Comparison of ENCODE assay signal across 8 cellular contexts in the genomic region with DNA sequence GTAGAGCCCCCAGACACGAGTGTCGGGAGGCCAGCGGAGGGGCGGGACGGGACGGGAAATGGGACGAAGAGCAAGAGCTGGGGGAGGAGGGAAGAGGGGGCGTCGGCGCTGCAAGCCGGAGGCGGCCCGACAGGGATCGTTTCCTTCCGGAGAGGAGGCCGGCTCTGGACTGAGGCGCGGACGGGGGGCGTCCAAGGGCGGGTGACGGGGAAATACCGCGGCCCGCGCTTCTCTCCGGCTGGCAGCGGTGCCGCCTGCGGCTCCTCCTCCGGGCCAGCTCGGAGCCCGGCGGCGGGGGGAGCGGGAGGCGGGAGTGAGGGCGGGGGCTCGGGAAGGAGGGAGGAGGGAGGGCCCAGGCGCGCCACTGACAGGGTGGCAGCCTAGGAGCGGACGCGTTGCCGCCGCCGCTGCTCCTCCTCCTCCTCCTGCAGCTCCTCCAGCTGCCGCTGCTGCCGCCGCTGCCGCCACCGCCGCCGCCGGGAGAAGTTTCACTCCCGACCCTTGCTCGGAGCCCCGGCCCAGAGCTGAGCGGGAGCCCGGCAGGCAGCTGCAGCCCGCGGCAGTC. TPM values are rescaled to one million over a fixed set of nuclear protein-coding genes. Genes with fewer than 3 reads are reported as not detected.
A peak's percentile ranks its signal among the peaks of the same experiment; 100 is the strongest.
DNase-seq lines count a peak whose midpoint lies in the region; ATAC-seq, FAIRE-seq and TF ChIP-seq lines count a peak whose summit lies in the region.

A gene (plus strand): TSS at position 364 of the 565 bp plus-strand sequence.

- no peaks in the 10 kb centered on the region for H3K36me3 ChIP-seq in thymus (ENCODE audit: control insufficient read depth, insufficient read depth)

- no peaks in the 10 kb centered on the region for H3K9me3 ChIP-seq in thymus (ENCODE audit: control insufficient read depth)

- in situ Hi-C loops in ACHN (cut with HindIII; ENCODE audit: low pct_ligation_motif_present, low pct_unique_long_range_greater_than_20kb, low sequenced_read_pairs): no loop called here

- H3K27ac Mint-ChIP-seq in activated naive CD4-positive, alpha-beta T cell treated with anti-CD3 and anti-CD28 coated beads for 36 hours: no peak within 1 kb of the TSS
- peak within 1 kb of the TSS in 1 of 2 donors; percentile 52 for H3K27ac Mint-ChIP-seq in natural killer cell

- no peak for TF ChIP-seq CTCF in natural killer cell (IDR thresholded peaks at IDR 0.05)

- H3K4me1 ChIP-seq in thymus (ENCODE audit: control insufficient read depth, insufficient read depth, low read length): no peaks in the 10 kb centered on the region

- no peak for FAIRE-seq in frontal cortex (lab: Jason Lieb, UNC)

- H3K4me3 ChIP-seq in thymus (ENCODE audit: low read length): peak within 1 kb of the TSS; percentile 51

- peak within 1 kb of the TSS; percentile 68 for H3K4me3 Mint-ChIP-seq in activated naive CD4-positive, alpha-beta T cell treated with anti-CD3 and anti-CD28 coated beads for 36 hours
- peak within 1 kb of the TSS; percentile 81 for H3K4me3 Mint-ChIP-seq in natural killer cell

- H3K27me3 ChIP-seq in thymus (ENCODE audit: control insufficient read depth, insufficient read depth): peaks cover 37% of the 10 kb centered on the region

- peaks cover 41% of the 10 kb centered on the region for H3K27me3 Mint-ChIP-seq in activated naive CD4-positive, alpha-beta T cell treated with anti-CD3 and anti-CD28 coated beads for 36 hours (ENCODE audit: low read depth)
- H3K27me3 Mint-ChIP-seq in natural killer cell (ENCODE audit: low read depth in 2 of 2): peaks cover 29 to 50% of the 10 kb centered on the region in 2 donors

- ATAC-seq in GM18508 (IDR thresholded peaks at IDR 0.05; ENCODE audit: insufficient read depth, unreplicated experiment) (peak; percentile 39), HG02981 (IDR thresholded peaks at IDR 0.05; ENCODE audit: unreplicated experiment) (peak; percentile 54), natural killer cell (peak; percentile 59 to 69 (median 59))

- peaks cover 13% of the 10 kb centered on the region for H3K4me1 Mint-ChIP-seq in activated naive CD4-positive, alpha-beta T cell treated with anti-CD3 and anti-CD28 coated beads for 36 hours (ENCODE audit: low read depth)
- peaks cover 13 to 15% of the 10 kb centered on the region in 2 donors for H3K4me1 Mint-ChIP-seq in natural killer cell

- no peaks in the 10 kb centered on the region for H3K36me3 Mint-ChIP-seq in activated naive CD4-positive, alpha-beta T cell treated with anti-CD3 and anti-CD28 coated beads for 36 hours (ENCODE audit: low read depth)
- peaks cover 7% of the 10 kb centered on the region for H3K36me3 Mint-ChIP-seq in natural killer cell

- H3K27ac ChIP-seq in thymus (ENCODE audit: low read depth): no peak within 1 kb of the TSS

- CTCF ChIA-PET in activated naive CD4-positive, alpha-beta T cell treated with anti-CD3 and anti-CD28 coated beads for 36 hours (lab: Charles Lee): no interaction called here

- H3K9me3 Mint-ChIP-seq in activated naive CD4-positive, alpha-beta T cell treated with anti-CD3 and anti-CD28 coated beads for 36 hours: no peaks in the 10 kb centered on the region
- peaks cover 0 to 3% of the 10 kb centered on the region in 2 donors for H3K9me3 Mint-ChIP-seq in natural killer cell

- DNase-seq in ACHN (peak; percentile 79), NCI-H510A treated with DMSO at 0.1 percent for 48 hours (lab: John Stamatoyannopoulos, UW) (peak; percentile 58), frontal cortex (ENCODE audit: low spot score in 2 of 2) (peak; percentile 77 to 81), natural killer cell (no peak)
- peak; percentile 57 for DNase-seq in activated naive CD4-positive, alpha-beta T cell treated with anti-CD3 and anti-CD28 coated beads for 36 hours

- intact Hi-C loops in activated naive CD4-positive, alpha-beta T cell treated with anti-CD3 and anti-CD28 coated beads for 36 hours (cut with micrococcal nuclease): loop anchor here (5.0 kb wide), 1 partner anchor 1208 kb away; no protein-coding TSS in a partner anchor
- intact Hi-C loops in natural killer cell (cut with micrococcal nuclease): no loop called here

- WGBS in thymus: under 1% methylated on average over 62 of the region's 62 CpGs

RNA-seq across cellular contexts. Expression of the gene that starts here (rescaled TPM):
- total RNA-seq in activated naive CD4-positive, alpha-beta T cell treated with anti-CD3 and anti-CD28 coated beads for 36 hours: not detected
- total RNA-seq in frontal cortex (31.4 TPM), natural killer cell (1 to 10 TPM in 2 of 3 donors, under 1 TPM in 1; 0.18 to 2.3 (median 2.3) TPM)
- polyA plus RNA-seq in thymus: 0.59 TPM

Comparison
In these comparisons a context has a peak if more than half of its experiments do, and no peak if none do; other contexts are left out.
1. Peak in DNase-seq in activated naive CD4-positive, alpha-beta T cell treated with anti-CD3 and anti-CD28 coated beads for 36 hours; RNA of the gene not detected or under 1 TPM.